In the genomic region with DNA sequence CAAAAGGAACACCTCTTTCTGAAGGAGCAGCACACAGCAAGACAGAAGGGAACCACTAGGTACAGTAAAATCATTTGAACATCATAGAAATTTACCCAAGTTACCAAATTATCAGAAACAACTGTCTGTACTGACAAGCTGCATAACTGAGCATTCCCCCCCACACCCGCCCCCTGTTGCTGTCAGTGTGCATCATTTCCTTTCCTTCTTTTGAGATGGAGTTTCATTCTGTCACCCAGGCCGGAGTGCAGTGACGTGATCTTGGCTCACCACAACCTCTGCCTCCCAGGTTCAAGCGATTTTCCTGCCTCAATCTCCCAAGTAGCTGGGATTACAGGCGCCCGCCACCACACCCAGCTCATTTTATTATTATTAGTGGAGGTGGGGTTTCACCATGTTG, we compare ENCODE assay signal across 20 cellular contexts.
"Had no signal": no experiment of that assay in that cellular context is flagged by ENCODE, and none has a peak within 500 bp of the region (broad histone marks: within the 10 kb centered on the region; RNA-seq: fewer than 3 reads in every experiment).

No MANE protein-coding gene starts in this region.

- H3K9me3 Mint-ChIP-seq: activated naive CD8-positive, alpha-beta T cell treated with anti-CD3 and anti-CD28 coated beads for 36 hours; activated T-cell treated with anti-CD3 and anti-CD28 coated beads, Interleukin-2, amount 50 U/mL, for 4 hours; type B pancreatic cell had no signal

- H3K4me3 ChIP-seq: left lung, testis had no signal

- H3K27ac ChIP-seq: left lung, testis had no signal

- ATAC-seq: activated CD8-positive, alpha-beta memory T cell treated with anti-CD3 and anti-CD28 coated beads, Interleukin-2, amount 10 ng/mL, durations not matched to agents 7 days and 5 days; left lung had no signal

- H3K27me3 Mint-ChIP-seq: activated CD8-positive, alpha-beta memory T cell treated with anti-CD3 and anti-CD28 coated beads, Interleukin-2, amount 10 ng/mL, durations not matched to agents 7 days and 5 days; activated naive CD8-positive, alpha-beta T cell treated with anti-CD3 and anti-CD28 coated beads for 36 hours; progenitor cell of endocrine pancreas; type B pancreatic cell had no signal

- H3K4me3 Mint-ChIP-seq: activated CD8-positive, alpha-beta memory T cell treated with anti-CD3 and anti-CD28 coated beads, Interleukin-2, amount 10 ng/mL, durations not matched to agents 7 days and 5 days; activated naive CD8-positive, alpha-beta T cell treated with anti-CD3 and anti-CD28 coated beads for 36 hours; activated T-cell treated with anti-CD3 and anti-CD28 coated beads, Interleukin-2, amount 50 U/mL, for 4 hours; endodermal cell; type B pancreatic cell had no signal

- H3K27me3 ChIP-seq: left lung, testis had no signal

- H3K27ac Mint-ChIP-seq: activated CD8-positive, alpha-beta memory T cell treated with anti-CD3 and anti-CD28 coated beads, Interleukin-2, amount 10 ng/mL, durations not matched to agents 7 days and 5 days; activated naive CD8-positive, alpha-beta T cell treated with anti-CD3 and anti-CD28 coated beads for 36 hours; endodermal cell; progenitor cell of endocrine pancreas; type B pancreatic cell had no signal

- H3K4me1 Mint-ChIP-seq: activated CD8-positive, alpha-beta memory T cell treated with anti-CD3 and anti-CD28 coated beads, Interleukin-2, amount 10 ng/mL, durations not matched to agents 7 days and 5 days had no signal

- DNase-seq: activated CD4-positive, CD25-positive, alpha-beta regulatory T cell; activated CD8-positive, alpha-beta memory T cell treated with anti-CD3 and anti-CD28 coated beads, Interleukin-2, amount 10 ng/mL, durations not matched to agents 7 days and 5 days; activated gamma-delta T cell treated with Interleukin-2 at 50 U/mL for 16 hours; activated naive CD8-positive, alpha-beta T cell treated with anti-CD3 and anti-CD28 coated beads for 36 hours; activated T-cell treated with anti-CD3 and anti-CD28 coated beads, Interleukin-2, amount 50 U/mL, for 4 hours; amniotic stem cell; caudate nucleus; endodermal cell; foreskin melanocyte; glutamatergic neuron; hippocampal formation; kidney; left lung; mammary epithelial cell; midbrain; T-helper 1 cell; T-helper 9 cell had no signal
